In the genomic region with DNA sequence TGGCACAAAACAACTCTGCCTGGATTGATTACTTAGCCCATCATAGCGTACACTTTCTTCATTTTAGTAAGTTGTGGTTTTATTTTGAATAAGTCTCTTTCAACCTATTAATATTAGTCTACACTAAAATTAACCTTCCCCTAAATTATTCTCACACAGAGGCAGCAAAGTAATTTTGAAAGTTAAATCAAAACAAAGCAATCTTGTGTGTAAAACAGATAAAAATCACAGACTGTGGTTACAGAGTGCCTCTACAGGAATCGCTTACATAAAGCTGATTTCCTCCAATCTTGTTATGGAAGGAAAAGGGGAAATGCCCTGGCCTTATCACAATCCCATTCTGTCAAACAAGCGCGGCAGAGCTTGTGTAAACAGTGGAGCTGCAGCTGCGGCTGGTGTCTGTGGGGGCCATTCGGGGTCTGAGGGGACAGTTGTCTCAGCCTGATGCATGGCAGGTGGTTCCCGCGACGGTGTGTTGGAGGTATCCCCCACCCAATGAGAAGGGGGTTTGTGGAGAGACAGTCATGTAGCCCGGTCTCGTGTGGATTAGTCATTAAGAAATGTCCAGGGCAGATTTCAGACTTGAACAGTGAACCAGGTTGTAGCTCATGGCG, we compare ENCODE assay signal across 10 cellular contexts. TPM values are rescaled to one million over a fixed set of nuclear protein-coding genes. Genes with fewer than 3 reads are reported as not detected.
DNase-seq lines count a peak whose midpoint lies in the region; ATAC-seq, FAIRE-seq and TF ChIP-seq lines count a peak whose summit lies in the region.
"Had no signal": no experiment of that assay in that cellular context is flagged by ENCODE, and none has a peak within 500 bp of the region (broad histone marks: within the 10 kb centered on the region; RNA-seq: fewer than 3 reads in every experiment).

No MANE protein-coding gene starts in this region.

- H3K27ac ChIP-seq in endodermal cell (ENCODE audit: low read depth, low read length) (peak overlapping the region; percentile 8), pancreas (peak overlapping the region in 1 of 4 donors; percentile 20)

- peak; percentile 52 for DNase-seq in NCI-H146 treated with DMSO at 0.1 percent for 48 hours (lab: John Stamatoyannopoulos, UW; ENCODE audit: unreplicated experiment)
- DNase-seq in endodermal cell: peak; percentile 30
- peak in 1 of 6 donors; percentile 55 for DNase-seq in pancreas
- no peak for DNase-seq in HCEC 1CT
- DNase-seq in DMS79 (lab: John Stamatoyannopoulos, UW): no peak
- DNase-seq: DND-41, NCI-H226 had no signal

- no peak overlapping the region for H3K9ac ChIP-seq in endodermal cell (ENCODE audit: extremely low read depth, low read length, poor library complexity, severe bottlenecking)

- intact Hi-C loops in pancreas (cut with DNase I): no loop called here

- H3K4me1 ChIP-seq in endodermal cell (ENCODE audit: control insufficient read depth, insufficient read depth, low read length) (peaks cover 18% of the 10 kb centered on the region), pancreas (peaks cover 10 to 28% (median 25%) of the 10 kb centered on the region in 3 donors)

- H3K4me1 Mint-ChIP-seq in endodermal cell: peaks cover 63% of the 10 kb centered on the region

- no peak for TF ChIP-seq CTCF in endodermal cell (conservative IDR thresholded peaks at IDR 0.05)
- no peak for TF ChIP-seq CTCF in pancreas (IDR thresholded peaks at IDR 0.05)

- no peaks in the 10 kb centered on the region for H3K27me3 Mint-ChIP-seq in endodermal cell (ENCODE audit: insufficient read depth)

- H3K4me3 ChIP-seq in endodermal cell (ENCODE audit: low read length): peak overlapping the region; percentile 48
- no peak overlapping the region for H3K4me3 ChIP-seq in pancreas

- peak overlapping the region; percentile 31 for H3K4me3 Mint-ChIP-seq in endodermal cell
- H3K4me3 Mint-ChIP-seq: T-helper 1 cell treated with Interleukin-12 subunit alpha and Interleukin-12 subunit beta and Interleukin-4 antibody, amounts not matched to agents 30 μg/mL and 1 μg/mL, for 36 hours had no signal

- H3K9me3 Mint-ChIP-seq in endodermal cell: no peaks in the 10 kb centered on the region
- H3K9me3 Mint-ChIP-seq: T-helper 1 cell treated with Interleukin-12 subunit alpha and Interleukin-12 subunit beta and Interleukin-4 antibody, amounts not matched to agents 30 μg/mL and 1 μg/mL, for 36 hours had no signal

- H3K9me3 ChIP-seq in endodermal cell (ENCODE audit: control insufficient read depth, low read length) (no peaks in the 10 kb centered on the region), pancreas (no peaks in the 10 kb centered on the region)

- H3K27me3 ChIP-seq in endodermal cell (ENCODE audit: control insufficient read depth, insufficient read depth, low read length, poor library complexity, severe bottlenecking) (no peaks in the 10 kb centered on the region), pancreas (no peaks in the 10 kb centered on the region)

- H3K36me3 ChIP-seq in endodermal cell (ENCODE audit: control insufficient read depth, insufficient read depth, low read length): peaks cover 24% of the 10 kb centered on the region
- peaks cover 0 to 10% (median 0%) of the 10 kb centered on the region in 3 donors for H3K36me3 ChIP-seq in pancreas

- peaks cover 35% of the 10 kb centered on the region for H3K36me3 Mint-ChIP-seq in endodermal cell (ENCODE audit: low read depth)

- WGBS in endodermal cell (ENCODE audit: insufficient coverage in 1 of 2, insufficient read length in 1 of 2), 2 experiments: 79 to 83% methylated on average over 10 to 12 of the region's 12 CpGs
- 16 to 21% methylated on average over 12 of the region's 12 CpGs for WGBS in pancreas, 2 donors

- peak; percentile 15 for ATAC-seq in GM19468 (IDR thresholded peaks at IDR 0.05; ENCODE audit: extremely low read depth, unreplicated experiment)
- ATAC-seq in pancreas: peak; percentile 66 to 83 (median 74)
- no peak for ATAC-seq in HG03108 (IDR thresholded peaks at IDR 0.05; ENCODE audit: unreplicated experiment)

- H3K27ac Mint-ChIP-seq in endodermal cell: peak overlapping the region; percentile 88
- H3K27ac Mint-ChIP-seq: T-helper 1 cell treated with Interleukin-12 subunit alpha and Interleukin-12 subunit beta and Interleukin-4 antibody, amounts not matched to agents 30 μg/mL and 1 μg/mL, for 36 hours had no signal

- FAIRE-seq in pancreas (lab: Jason Lieb, UNC): no peak

RNA-seq across cellular contexts. Expression of a gene that starts 42.1 kb away (rescaled TPM):
- total RNA-seq in endodermal cell (10 to 100 TPM; 16.7 to 21.0 TPM), pancreas (10 to 100 TPM in 3 of 6 donors, 1 to 10 TPM in 3; 5.5 to 14.9 (median 10.0) TPM)
- 18.3 TPM for polyA plus RNA-seq in endodermal cell (2013, experiment 1 of 2)
- polyA plus RNA-seq in endodermal cell (2013, experiment 2 of 2): 21.4 TPM
- 1 to 10 TPM; 2.7 to 4.4 TPM for polyA plus RNA-seq in pancreas

Comparison
In these comparisons a context has a peak if more than half of its experiments do, and no peak if none do; other contexts are left out.
1. DNase-seq: peak in NCI-H146 treated with DMSO at 0.1 percent for 48 hours (single experiment) and endodermal cell (single experiment); none in HCEC 1CT (single experiment) and DMS79 (single experiment).